Comparison of ENCODE assay signal across 8 cellular contexts in the genomic region with DNA sequence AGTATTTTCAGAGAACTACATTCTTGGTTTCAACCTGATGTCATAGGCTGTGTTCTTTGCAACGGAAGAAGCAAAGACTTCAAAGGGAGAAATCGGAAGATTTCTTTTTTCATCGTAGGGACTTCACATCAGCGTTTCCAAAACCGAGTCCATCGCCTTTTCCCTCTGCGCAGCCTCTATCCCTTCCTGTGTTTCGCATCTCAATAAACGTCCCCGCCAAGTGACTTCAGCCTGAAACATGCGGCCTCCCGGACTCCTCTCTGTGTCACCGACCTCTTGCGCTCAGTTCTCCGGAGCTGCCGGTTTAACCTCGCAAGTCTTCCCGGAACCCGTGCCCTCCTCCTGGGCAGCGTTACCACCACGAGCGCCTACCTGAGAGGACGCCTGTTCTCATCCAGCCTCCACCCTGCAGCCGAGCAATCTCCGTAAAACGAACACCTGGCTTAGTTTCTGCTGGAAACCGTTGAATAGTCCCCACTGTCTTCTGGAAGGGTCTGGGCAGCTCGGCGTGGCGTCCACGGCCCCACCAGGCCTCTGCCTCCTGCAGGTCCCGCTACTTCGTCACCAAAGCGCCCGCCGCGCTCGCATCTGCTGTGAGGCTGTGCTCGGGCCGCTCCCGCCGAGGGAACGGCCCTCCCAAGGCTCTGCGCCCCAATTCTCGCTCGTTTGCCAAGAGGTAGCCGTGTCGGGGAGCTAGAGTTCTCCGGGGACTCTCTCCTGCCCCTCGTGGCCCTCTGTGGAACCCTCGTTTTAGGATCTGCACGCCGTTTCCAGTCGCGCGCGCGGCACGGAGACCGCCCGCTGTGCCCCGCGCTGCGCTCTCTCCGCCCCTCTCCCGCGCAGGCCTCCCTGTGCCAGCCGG. TPM values are rescaled to one million over a fixed set of nuclear protein-coding genes. Genes with fewer than 3 reads are reported as not detected.
DNase-seq lines count a peak whose midpoint lies in the region; ATAC-seq and TF ChIP-seq lines count a peak whose summit lies in the region.

A gene with protein sequence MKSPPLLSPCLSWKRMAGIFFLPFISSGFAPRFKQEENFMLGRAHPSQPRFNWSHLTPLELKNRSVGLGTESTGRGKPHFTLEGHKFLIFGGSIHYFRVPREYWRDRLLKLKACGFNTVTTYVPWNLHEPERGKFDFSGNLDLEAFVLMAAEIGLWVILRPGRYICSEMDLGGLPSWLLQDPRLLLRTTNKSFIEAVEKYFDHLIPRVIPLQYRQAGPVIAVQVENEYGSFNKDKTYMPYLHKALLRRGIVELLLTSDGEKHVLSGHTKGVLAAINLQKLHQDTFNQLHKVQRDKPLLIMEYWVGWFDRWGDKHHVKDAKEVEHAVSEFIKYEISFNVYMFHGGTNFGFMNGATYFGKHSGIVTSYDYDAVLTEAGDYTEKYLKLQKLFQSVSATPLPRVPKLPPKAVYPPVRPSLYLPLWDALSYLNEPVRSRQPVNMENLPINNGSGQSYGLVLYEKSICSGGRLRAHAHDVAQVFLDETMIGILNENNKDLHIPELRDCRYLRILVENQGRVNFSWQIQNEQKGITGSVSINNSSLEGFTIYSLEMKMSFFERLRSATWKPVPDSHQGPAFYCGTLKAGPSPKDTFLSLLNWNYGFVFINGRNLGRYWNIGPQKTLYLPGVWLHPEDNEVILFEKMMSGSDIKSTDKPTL (plus strand): TSS at position 846 of the 862 bp plus-strand sequence. CDS start 362 bp downstream, outside the sequence.

- H3K4me3 ChIP-seq in AG10803 (ENCODE audit: low read length) (no peak within 1 kb of the TSS; the same call in 1 of the 2 replicates), mucosa of rectum (ENCODE audit: low read length in 2 of 2) (peak within 1 kb of the TSS; percentile 35 to 61)

- peaks cover 35% of the 10 kb centered on the region for H3K4me1 Mint-ChIP-seq in activated CD8-positive, alpha-beta T cell treated with anti-CD3 and anti-CD28 coated beads for 36 hours (ENCODE audit: low read depth)
- peaks cover 18 to 24% of the 10 kb centered on the region in 2 donors for H3K4me1 Mint-ChIP-seq in effector memory CD8-positive, alpha-beta T cell (ENCODE audit: low read depth in 2 of 2)

- intact Hi-C loops in activated CD8-positive, alpha-beta T cell treated with anti-CD3 and anti-CD28 coated beads for 36 hours (cut with micrococcal nuclease) = no loop called here

- CTCF ChIA-PET in activated CD8-positive, alpha-beta T cell treated with anti-CD3 and anti-CD28 coated beads for 36 hours (lab: Charles Lee) = interaction anchor here (0.7 to 8.7 kb wide), 11 partner anchors 8 to 160 kb away, joined by 3 to 76 read pairs (median 7); a partner anchor contains a TSS

- H3K9me3 ChIP-seq in mucosa of rectum (ENCODE audit: control insufficient read depth in 2 of 2, low read length in 2 of 2) = peaks cover 0 to 2% of the 10 kb centered on the region in 2 donors

- H3K27me3 Mint-ChIP-seq in activated CD8-positive, alpha-beta T cell treated with anti-CD3 and anti-CD28 coated beads for 36 hours = peaks cover 4% of the 10 kb centered on the region
- H3K27me3 Mint-ChIP-seq in effector memory CD8-positive, alpha-beta T cell = peaks cover 0 to 31% of the 10 kb centered on the region in 2 donors

- H3K9ac ChIP-seq in mucosa of rectum (ENCODE audit: low read depth in 1 of 2, low read length in 2 of 2) = no peak within 1 kb of the TSS

- ATAC-seq in GM19452 (IDR thresholded peaks at IDR 0.05; ENCODE audit: unreplicated experiment) = peak; percentile 65
- peak; percentile 89 for ATAC-seq in activated CD8-positive, alpha-beta T cell treated with anti-CD3 and anti-CD28 coated beads for 36 hours
- ATAC-seq in effector memory CD8-positive, alpha-beta T cell (replicated peaks) = peak; percentile 93

- H3K36me3 Mint-ChIP-seq in activated CD8-positive, alpha-beta T cell treated with anti-CD3 and anti-CD28 coated beads for 36 hours (ENCODE audit: low read depth) = peaks cover 23% of the 10 kb centered on the region
- H3K36me3 Mint-ChIP-seq in effector memory CD8-positive, alpha-beta T cell (ENCODE audit: insufficient read depth) = no peaks in the 10 kb centered on the region

- TF ChIP-seq CTCF in AG10803 (conservative IDR thresholded peaks at IDR 0.05; ENCODE audit: low read length) = peak; percentile 52
- TF ChIP-seq CTCF in activated CD8-positive, alpha-beta T cell treated with anti-CD3 and anti-CD28 coated beads for 36 hours (IDR thresholded peaks at IDR 0.05) = peak; percentile 52

- no peak within 1 kb of the TSS for H3K27ac ChIP-seq in mucosa of rectum (ENCODE audit: low read depth in 2 of 2, low read length in 2 of 2)

- POLR2A ChIA-PET in activated CD8-positive, alpha-beta T cell treated with anti-CD3 and anti-CD28 coated beads for 36 hours (lab: Charles Lee) = interaction anchor here (0.9 to 3.9 kb wide), 7 partner anchors 10 to 57 kb away, joined by 3 to 28 read pairs (median 8); a partner anchor contains a TSS

- DNase-seq in AG10803 (ENCODE audit: low read depth) = peak; percentile 6
- DNase-seq in LHCN-M2 (ENCODE audit: low read depth) = peak; percentile 12
- DNase-seq in activated CD8-positive, alpha-beta T cell treated with anti-CD3 and anti-CD28 coated beads for 36 hours = peak; percentile 87
- DNase-seq in effector memory CD8-positive, alpha-beta T cell = peak; percentile 71 to 77 (median 75)
- peak; percentile 48 to 49 for DNase-seq in stimulated activated CD8-positive, alpha-beta memory T cell treated with anti-CD3 and anti-CD28 coated beads, Interleukin-4, amount 100 ng/mL, for 4 hours (ENCODE audit: low read depth in 2 of 2, low spot score in 1 of 2)
- DNase-seq in NCI-H1048 (lab: John Stamatoyannopoulos, UW) = no peak

- peak within 1 kb of the TSS; percentile 96 for H3K27ac Mint-ChIP-seq in activated CD8-positive, alpha-beta T cell treated with anti-CD3 and anti-CD28 coated beads for 36 hours
- H3K27ac Mint-ChIP-seq in effector memory CD8-positive, alpha-beta T cell = peak within 1 kb of the TSS; percentile 76 to 77

- peaks cover 4 to 5% of the 10 kb centered on the region in 2 donors for H3K4me1 ChIP-seq in mucosa of rectum (ENCODE audit: control insufficient read depth in 2 of 2, insufficient read depth in 2 of 2, low read length in 2 of 2)

- H3K4me3 Mint-ChIP-seq in activated CD8-positive, alpha-beta T cell treated with anti-CD3 and anti-CD28 coated beads for 36 hours = peak within 1 kb of the TSS; percentile 88
- H3K4me3 Mint-ChIP-seq in effector memory CD8-positive, alpha-beta T cell = peak within 1 kb of the TSS; percentile 95 to 96

- peaks cover 42% of the 10 kb centered on the region in 2 donors for H3K27me3 ChIP-seq in mucosa of rectum (ENCODE audit: control insufficient read depth in 2 of 2, insufficient read depth in 2 of 2, low read length in 2 of 2)

- H3K36me3 ChIP-seq in mucosa of rectum (ENCODE audit: control insufficient read depth in 2 of 2, insufficient read depth in 2 of 2, low read length in 2 of 2) = no peaks in the 10 kb centered on the region

- H3K9me3 Mint-ChIP-seq in activated CD8-positive, alpha-beta T cell treated with anti-CD3 and anti-CD28 coated beads for 36 hours = peaks cover 2% of the 10 kb centered on the region
- no peaks in the 10 kb centered on the region for H3K9me3 Mint-ChIP-seq in effector memory CD8-positive, alpha-beta T cell

RNA-seq across cellular contexts. Expression of the gene that starts here (rescaled TPM):
- total RNA-seq in LHCN-M2 (2014; rRNA removed) = not detected in 2 replicates
- polyA plus RNA-seq in LHCN-M2 (2012) = not detected
- 10 to 100 TPM; 11.2 to 11.9 TPM for total RNA-seq in activated CD8-positive, alpha-beta T cell treated with anti-CD3 and anti-CD28 coated beads for 36 hours

Comparison
In these comparisons a context has a peak if more than half of its experiments do, and no peak if none do; other contexts are left out.
1. RNA of the gene that starts here (total RNA-seq): 11.2 to 11.9 TPM in activated CD8-positive, alpha-beta T cell treated with anti-CD3 and anti-CD28 coated beads for 36 hours; not detected in LHCN-M2; every median in the first group is over 10 times any median in the second.
2. Peak in DNase-seq in LHCN-M2; RNA of the gene not detected or under 1 TPM.
3. Peak in every context shown above with its lines, with median percentiles within 50 percentile points of each other: ATAC-seq.